Comparison of ENCODE assay signal across 12 cellular contexts in the genomic region with DNA sequence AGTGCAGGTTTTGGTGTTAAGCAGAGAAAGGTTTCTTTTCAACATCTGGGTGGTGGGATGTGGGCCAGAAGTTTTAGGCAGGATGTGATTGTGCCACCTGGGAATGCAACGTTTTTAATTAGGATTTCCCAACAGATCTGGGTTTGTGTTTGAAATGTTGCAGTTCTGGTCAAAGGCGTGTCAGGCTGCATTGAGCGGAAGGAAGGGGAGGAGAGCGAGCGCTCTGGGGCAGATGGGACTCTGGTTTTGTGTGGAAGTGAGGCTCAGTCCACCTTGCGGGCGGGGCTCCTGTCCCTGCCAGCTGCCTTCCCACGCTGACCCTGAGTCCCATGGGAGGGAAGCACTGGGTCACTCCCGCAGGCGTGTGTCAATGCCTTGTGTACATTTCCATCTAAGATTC.
"Had no signal": no experiment of that assay in that cellular context is flagged by ENCODE, and none has a peak within 500 bp of the region (broad histone marks: within the 10 kb centered on the region; RNA-seq: fewer than 3 reads in every experiment).

No MANE protein-coding gene starts in this region.

- H3K4me3 ChIP-seq: ovary, spleen, tibial artery had no signal

- ATAC-seq: natural killer cell had no signal

- DNase-seq: activated CD4-positive, alpha-beta T cell treated with anti-CD3 and anti-CD28 coated beads for 1 hour; activated gamma-delta T cell treated with Interleukin-2 at 50 U/mL for 16 hours; dermis blood vessel endothelial cell; effector memory CD4-positive, alpha-beta T cell; foreskin melanocyte; kidney; natural killer cell; ovary; spleen; stimulated activated naive CD4-positive, alpha-beta T cell; tibial artery; WERI-Rb-1 had no signal
